29 cellular contexts compared by ENCODE assay signal in the genomic region with DNA sequence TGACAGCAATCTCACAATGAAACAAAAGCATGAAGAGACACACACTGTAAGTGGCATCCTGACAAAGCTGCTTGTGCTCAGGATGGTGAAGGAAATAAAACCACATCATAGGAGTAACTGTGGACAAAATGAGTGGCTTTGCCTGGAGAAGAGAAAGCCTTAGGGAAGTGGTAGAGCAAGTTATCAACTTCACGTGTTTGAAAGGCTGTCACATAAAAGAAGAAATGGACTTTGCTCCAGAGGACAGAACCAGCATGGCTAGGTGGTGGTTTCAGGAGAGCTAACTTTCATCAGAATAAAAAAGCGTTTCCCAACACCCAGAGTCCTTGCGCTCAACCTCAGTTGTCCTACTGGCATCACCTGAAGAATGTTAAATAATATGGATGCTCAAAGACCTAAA.
"Had no signal": no experiment of that assay in that cellular context is flagged by ENCODE, and none has a peak within 500 bp of the region (broad histone marks: within the 10 kb centered on the region; RNA-seq: fewer than 3 reads in every experiment).

No MANE protein-coding gene starts in this region.

- H3K36me3 Mint-ChIP-seq: immature natural killer cell; stimulated activated effector memory CD8-positive, alpha-beta T cell treated with anti-CD3 and anti-CD28 coated beads, Interleukin-12 subunit alpha, Interleukin-12 subunit beta, amount 100 ng/mL, for 72 hours had no signal

- H3K4me3 ChIP-seq: esophagus squamous epithelium, heart right ventricle, lower lobe of right lung, stomach, thyroid gland, vagina had no signal

- H3K9me3 Mint-ChIP-seq: effector memory CD8-positive, alpha-beta T cell; immature natural killer cell; natural killer cell treated with Interleukin-12 subunit alpha and Interleukin-12 subunit beta and Interleukin-15 and Interleukin-18, amount 100 ng/mL, for 72 hours; stimulated activated effector memory CD8-positive, alpha-beta T cell treated with anti-CD3 and anti-CD28 coated beads, Interleukin-12 subunit alpha, Interleukin-12 subunit beta, amount 100 ng/mL, for 72 hours had no signal

- H3K4me1 Mint-ChIP-seq: immature natural killer cell; naive B cell; stimulated activated effector memory CD8-positive, alpha-beta T cell treated with anti-CD3 and anti-CD28 coated beads, Interleukin-12 subunit alpha, Interleukin-12 subunit beta, amount 100 ng/mL, for 72 hours had no signal

- H3K4me1 ChIP-seq: parathyroid adenoma had no signal

- ATAC-seq: effector memory CD8-positive, alpha-beta T cell; heart right ventricle; left ventricle myocardium superior; lower lobe of right lung; natural killer cell treated with Interleukin-12 subunit alpha and Interleukin-12 subunit beta and Interleukin-15 and Interleukin-18, amount 100 ng/mL, for 72 hours; sciatic nerve; stimulated activated effector memory CD8-positive, alpha-beta T cell treated with anti-CD3 and anti-CD28 coated beads, Interleukin-12 subunit alpha, Interleukin-12 subunit beta, amount 100 ng/mL, for 72 hours had no signal

- H3K36me3 ChIP-seq: esophagus squamous epithelium, heart right ventricle, lower lobe of right lung, neutrophil, stomach, thyroid gland, vagina had no signal

- H3K4me3 Mint-ChIP-seq: effector memory CD8-positive, alpha-beta T cell; immature natural killer cell; naive B cell; natural killer cell treated with Interleukin-12 subunit alpha and Interleukin-12 subunit beta and Interleukin-15 and Interleukin-18, amount 100 ng/mL, for 72 hours; neural crest cell; stimulated activated effector memory CD8-positive, alpha-beta T cell treated with anti-CD3 and anti-CD28 coated beads, Interleukin-12 subunit alpha, Interleukin-12 subunit beta, amount 100 ng/mL, for 72 hours had no signal

- H3K27ac Mint-ChIP-seq: effector memory CD8-positive, alpha-beta T cell; immature natural killer cell; naive B cell; natural killer cell treated with Interleukin-12 subunit alpha and Interleukin-12 subunit beta and Interleukin-15 and Interleukin-18, amount 100 ng/mL, for 72 hours; progenitor cell of endocrine pancreas; stimulated activated effector memory CD8-positive, alpha-beta T cell treated with anti-CD3 and anti-CD28 coated beads, Interleukin-12 subunit alpha, Interleukin-12 subunit beta, amount 100 ng/mL, for 72 hours had no signal

- DNase-seq: cortex of kidney; effector memory CD8-positive, alpha-beta T cell; erythroblast; esophagus squamous epithelium; foreskin melanocyte; glutamatergic neuron; heart right ventricle; hypothalamus; immature natural killer cell; islet precursor cell; kidney glomerular epithelial cell; left ventricle myocardium superior; lower lobe of right lung; naive B cell; stimulated activated CD4-positive, alpha-beta T cell treated with anti-CD3 and anti-CD28 coated beads, Interleukin-2, amount 100 ng/mL, for 24 hours; stimulated activated CD4-positive, alpha-beta T cell treated with anti-CD3 and anti-CD28 coated beads, Interleukin-4, amount 100 ng/mL, for 24 hours; stimulated activated naive CD4-positive, alpha-beta T cell treated with Interleukin-2 at 50 U/mL for 16 hours; stomach; thyroid gland; trophoblast cell had no signal

- FAIRE-seq: endometrium had no signal

- H3K27ac ChIP-seq: esophagus squamous epithelium, heart right ventricle, lower lobe of right lung, neutrophil, parathyroid adenoma, stomach, thyroid gland, vagina had no signal

- H3K9me3 ChIP-seq: esophagus squamous epithelium, lower lobe of right lung, neutrophil, thyroid gland, vagina had no signal

- H3K27me3 ChIP-seq: esophagus squamous epithelium, heart right ventricle, neutrophil, thyroid gland, vagina had no signal
